ENCODE assay signal across 16 cellular contexts in genomic region chr2:109376115-109376514, GRCh38.
A peak's percentile ranks its signal among the peaks of the same experiment; 100 is the strongest.
DNase-seq lines count a peak whose midpoint lies in the region; ATAC-seq, FAIRE-seq and TF ChIP-seq lines count a peak whose summit lies in the region.
"Had no signal": no experiment of that assay in that cellular context is flagged by ENCODE, and none has a peak within 500 bp of the region (broad histone marks: within the 10 kb centered on the region; RNA-seq: fewer than 3 reads in every experiment).

No MANE protein-coding gene starts in this region.

- H3F3A ChIP-seq in GM23248 (ENCODE audit: insufficient read depth) = no peaks in the 10 kb centered on the region

- no peak for TF ChIP-seq POLR2A in heart left ventricle (IDR thresholded peaks at IDR 0.05)

- H2AFZ ChIP-seq in GM23248 = no peak overlapping the region

- H3K27me3 ChIP-seq in GM23248 (replicated peaks; ENCODE audit: insufficient read depth) = no peaks in the 10 kb centered on the region
- no peaks in the 10 kb centered on the region for H3K27me3 ChIP-seq in heart left ventricle
- no peaks in the 10 kb centered on the region for H3K27me3 ChIP-seq in small intestine (ENCODE audit: control insufficient read depth in 2 of 2, insufficient read depth in 2 of 2, low read length in 2 of 2)

- H3K4me2 ChIP-seq in GM23248 (ENCODE audit: unreplicated experiment) = no peak overlapping the region

- no peaks in the 10 kb centered on the region for H4K20me1 ChIP-seq in GM23248 (ENCODE audit: insufficient read depth)

- TF ChIP-seq CTCF in astrocyte of the spinal cord (IDR thresholded peaks at IDR 0.05; ENCODE audit: low read depth, low read length) (no peak), heart left ventricle (IDR thresholded peaks at IDR 0.05) (no peak)

- peak; percentile 58 to 82 (median 60) for ATAC-seq in heart left ventricle
- ATAC-seq: foreskin keratinocyte, WTC11 had no signal

- DNase-seq in GM23248 (peak; percentile 63), astrocyte of the spinal cord (ENCODE audit: low read depth, low spot score) (peak; percentile 48), heart left ventricle (peak in 2 of 5 donors; percentile 6 to 55), small intestine (peak; percentile 25), NCI-H1092 treated with DMSO at 0.1 percent for 48 hours (lab: John Stamatoyannopoulos, UW) (no peak)
- no peak for DNase-seq in stimulated activated naive CD4-positive, alpha-beta T cell (lab: John Stamatoyannopoulos, UW)
- no peak for DNase-seq in stimulated activated CD4-positive, alpha-beta T cell treated with anti-CD3 and anti-CD28 coated beads, Interleukin-12 subunit alpha, Interleukin-12 subunit beta, amount 100 ng/mL, for 4 hours
- DNase-seq: activated T-cell treated with anti-CD3 and anti-CD28 coated beads, Interleukin-2, amount 50 U/mL, for 1 hour; DND-41; foreskin keratinocyte; immature natural killer cell; MV-4-11; NCI-H2171; trophoblast cell had no signal

- H3K9me3 ChIP-seq in GM23248 (ENCODE audit: low read depth) (no peaks in the 10 kb centered on the region), heart left ventricle (no peaks in the 10 kb centered on the region), small intestine (ENCODE audit: control insufficient read depth, low read depth) (no peaks in the 10 kb centered on the region)

- H3K4me1 ChIP-seq in GM23248 (ENCODE audit: insufficient read depth) (no peaks in the 10 kb centered on the region), heart left ventricle (peaks cover 0 to 15% (median 0%) of the 10 kb centered on the region in 12 donors), small intestine (ENCODE audit: control insufficient read depth in 2 of 2, insufficient read depth in 1 of 2, low read depth in 1 of 2, low read length in 1 of 2) (no peaks in the 10 kb centered on the region)
- H3K4me1 ChIP-seq: foreskin keratinocyte had no signal

- intact Hi-C loops in heart left ventricle (cut with DNase I) = no loop called here

- FAIRE-seq in small intestine (lab: Jason Lieb, UNC) = no peak
- FAIRE-seq: GM12892 had no signal

- no peak overlapping the region for H3K27ac ChIP-seq in GM23248
- H3K27ac ChIP-seq in heart left ventricle = peak overlapping the region in 2 of 12 donors; percentile 15 to 35
- H3K27ac ChIP-seq in small intestine (ENCODE audit: low read depth in 1 of 2, low read length in 1 of 2) = no peak overlapping the region
- H3K27ac ChIP-seq: foreskin keratinocyte had no signal

- H3K4me3 ChIP-seq in GM23248 (no peak overlapping the region), astrocyte of the spinal cord (ENCODE audit: low read depth, low read length) (no peak overlapping the region), heart left ventricle (no peak overlapping the region), small intestine (ENCODE audit: low read depth in 1 of 2, low read length in 2 of 2) (no peak overlapping the region)

- 76 to 81% methylated on average over 7 of the region's 7 CpGs for WGBS in GM23248 (ENCODE audit: low coverage in 1 of 2, low lambda C conversion rate in 2 of 2, missing lambda C conversion rate in 2 of 2), 2 experiments
- 54 to 73% (median 68%) methylated on average over 6 to 7 of the region's 7 CpGs for WGBS in heart left ventricle, 4 donors
- WGBS in small intestine, 3 donors = 71 to 74% (median 73%) methylated on average over 7 of the region's 7 CpGs

- in situ Hi-C loops in GM23248 (cut with MboI) (no loop called here), astrocyte of the spinal cord (cut with HindIII; ENCODE audit: low sequenced_read_pairs) (no loop called here)

- no peak overlapping the region for H3K9ac ChIP-seq in GM23248

- H3K79me2 ChIP-seq in GM23248 (ENCODE audit: insufficient read depth) = no peaks in the 10 kb centered on the region

- H3K36me3 ChIP-seq in GM23248 (ENCODE audit: low read depth) = no peaks in the 10 kb centered on the region
- peaks cover 0 to 28% (median 0%) of the 10 kb centered on the region in 9 donors for H3K36me3 ChIP-seq in heart left ventricle
- H3K36me3 ChIP-seq in small intestine (ENCODE audit: control insufficient read depth in 2 of 2, insufficient read depth in 2 of 2, low read length in 2 of 2) = no peaks in the 10 kb centered on the region

- no peaks in the 10 kb centered on the region for H3K9me2 ChIP-seq in GM23248 (ENCODE audit: insufficient read depth)

Comparison
In these comparisons a context has a peak if more than half of its experiments do, and no peak if none do; other contexts are left out.
1. DNase-seq: peak in GM23248 (single experiment), astrocyte of the spinal cord (single experiment) and small intestine (single experiment); none in stimulated activated naive CD4-positive, alpha-beta T cell (0 of 6), stimulated activated CD4-positive, alpha-beta T cell treated with anti-CD3 and anti-CD28 coated beads, Interleukin-12 subunit alpha, Interleukin-12 subunit beta, amount 100 ng/mL, for 4 hours (single experiment) and NCI-H1092 treated with DMSO at 0.1 percent for 48 hours (single experiment).